In genomic region chr20:17859616-17860232, GRCh38 we compare ENCODE assay signal across 8 cellular contexts.
DNase-seq lines count a peak whose midpoint lies in the region; ATAC-seq lines count a peak whose summit lies in the region.

No MANE protein-coding gene starts in this region.

- ATAC-seq in activated T-cell treated with anti-CD3 and anti-CD28 coated beads, Interleukin-2, amount 50 U/mL, for 4 hours: peak; percentile 56 to 58

- H3K4me3 Mint-ChIP-seq in activated T-cell treated with anti-CD3 and anti-CD28 coated beads, Interleukin-2, amount 50 U/mL, for 4 hours: no peak overlapping the region

- no peak for DNase-seq in activated T-cell treated with anti-CD3 and anti-CD28 coated beads, Interleukin-2, amount 50 U/mL, for 4 hours
- no peak for DNase-seq in activated T-cell treated with anti-CD3 and anti-CD28 coated beads for 4 hours
- peak; percentile 25 for DNase-seq in NCI-H1436 treated with DMSO at 0.1 percent for 48 hours (lab: John Stamatoyannopoulos, UW)
- peak; percentile 76 for DNase-seq in cerebellum (ENCODE audit: low spot score)
- DNase-seq in stimulated activated CD8-positive, alpha-beta memory T cell treated with anti-CD3 and anti-CD28 coated beads, Interleukin-12 subunit alpha, Interleukin-12 subunit beta, amount 100 ng/mL, for 4 hours (ENCODE audit: low read depth): peak; percentile 7
- no peak for DNase-seq in medulla oblongata (ENCODE audit: extremely low spot score)
- no peak for DNase-seq in NK-92 treated with Interleukin-12 subunit alpha and Interleukin-12 subunit beta, amount 100 ng/mL, for 24 hours (lab: John Stamatoyannopoulos, UW)
- no peak for DNase-seq in DMS114 treated with DMSO at 0.1 percent for 48 hours (lab: John Stamatoyannopoulos, UW; ENCODE audit: unreplicated experiment)

- H3K27me3 Mint-ChIP-seq in activated T-cell treated with anti-CD3 and anti-CD28 coated beads, Interleukin-2, amount 50 U/mL, for 4 hours (ENCODE audit: low read depth): peaks cover 3% of the 10 kb centered on the region

- no peaks in the 10 kb centered on the region for H3K36me3 Mint-ChIP-seq in activated T-cell treated with anti-CD3 and anti-CD28 coated beads, Interleukin-2, amount 50 U/mL, for 4 hours (ENCODE audit: insufficient read depth)

- H3K4me1 Mint-ChIP-seq in activated T-cell treated with anti-CD3 and anti-CD28 coated beads, Interleukin-2, amount 50 U/mL, for 4 hours (ENCODE audit: low read depth): peaks cover 27% of the 10 kb centered on the region

- no peaks in the 10 kb centered on the region for H3K9me3 Mint-ChIP-seq in activated T-cell treated with anti-CD3 and anti-CD28 coated beads, Interleukin-2, amount 50 U/mL, for 4 hours

Comparison
In these comparisons a context has a peak if more than half of its experiments do, and no peak if none do; other contexts are left out.
1. DNase-seq: peak in NCI-H1436 treated with DMSO at 0.1 percent for 48 hours (single experiment), cerebellum (single experiment) and stimulated activated CD8-positive, alpha-beta memory T cell treated with anti-CD3 and anti-CD28 coated beads, Interleukin-12 subunit alpha, Interleukin-12 subunit beta, amount 100 ng/mL, for 4 hours (single experiment); none in activated T-cell treated with anti-CD3 and anti-CD28 coated beads, Interleukin-2, amount 50 U/mL, for 4 hours (single experiment), activated T-cell treated with anti-CD3 and anti-CD28 coated beads for 4 hours (single experiment), medulla oblongata (single experiment), NK-92 treated with Interleukin-12 subunit alpha and Interleukin-12 subunit beta, amount 100 ng/mL, for 24 hours (single experiment) and DMS114 treated with DMSO at 0.1 percent for 48 hours (single experiment).